39 cellular contexts compared by ENCODE assay signal in the genomic region with DNA sequence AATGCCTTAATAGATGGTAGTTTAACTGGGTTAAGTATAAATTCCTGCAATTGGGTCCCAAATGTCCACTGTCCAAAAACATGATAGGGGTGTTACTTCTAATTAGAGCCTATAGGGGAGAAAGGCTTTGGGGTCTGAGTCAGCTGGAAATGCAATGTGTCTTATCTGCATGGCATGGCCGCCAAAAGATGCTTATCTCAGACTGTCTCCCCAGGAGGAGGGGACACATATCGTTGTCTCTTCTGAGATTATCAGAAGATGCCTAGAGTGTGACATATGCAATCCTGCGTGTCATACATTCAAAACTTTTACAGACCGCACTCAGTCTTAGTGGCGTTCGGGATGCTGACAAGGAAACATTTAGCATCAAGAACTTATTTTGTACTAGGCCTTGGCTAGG.
"Had no signal": no experiment of that assay in that cellular context is flagged by ENCODE, and none has a peak within 500 bp of the region (broad histone marks: within the 10 kb centered on the region; RNA-seq: fewer than 3 reads in every experiment).

No MANE protein-coding gene starts in this region.

- H3K4me1 Mint-ChIP-seq: activated naive CD4-positive, alpha-beta T cell treated with anti-CD3 and anti-CD28 coated beads, Interleukin-2, amount 10 ng/mL, durations not matched to agents 7 days and 5 days; activated naive CD4-positive, alpha-beta T cell treated with anti-CD3 and anti-CD28 coated beads, Interleukin-2, amount 50 U/mL, for 24 hours; activated naive CD8-positive, alpha-beta T cell treated with anti-CD3 and anti-CD28 coated beads for 36 hours; activated naive CD8-positive, alpha-beta T cell treated with anti-CD3 and anti-CD28 coated beads, Interleukin-2, amount 10 ng/mL, durations not matched to agents 7 days and 5 days; activated naive CD8-positive, alpha-beta T cell treated with anti-CD3 and anti-CD28 coated beads, Interleukin-2, amount 50 U/mL, for 24 hours; activated T-helper 17 cell treated with anti-CD3 and anti-CD28 coated beads, Interleukin-2, amount 50 U/mL, for 72 hours; brain; central memory CD8-positive, alpha-beta T cell had no signal

- H3K27ac Mint-ChIP-seq: activated naive CD4-positive, alpha-beta T cell treated with anti-CD3 and anti-CD28 coated beads for 36 hours; activated naive CD4-positive, alpha-beta T cell treated with anti-CD3 and anti-CD28 coated beads, Interleukin-2, amount 10 ng/mL, durations not matched to agents 7 days and 5 days; activated naive CD4-positive, alpha-beta T cell treated with anti-CD3 and anti-CD28 coated beads, Interleukin-2, amount 50 U/mL, for 24 hours; activated naive CD4-positive, alpha-beta T cell treated with anti-CD3 and anti-CD28 coated beads, Interleukin-2, amount 50 U/mL, for 72 hours; activated naive CD8-positive, alpha-beta T cell; activated naive CD8-positive, alpha-beta T cell treated with anti-CD3 and anti-CD28 coated beads for 36 hours; activated naive CD8-positive, alpha-beta T cell treated with anti-CD3 and anti-CD28 coated beads, Interleukin-2, amount 10 ng/mL, durations not matched to agents 7 days and 5 days; activated naive CD8-positive, alpha-beta T cell treated with anti-CD3 and anti-CD28 coated beads, Interleukin-2, amount 50 U/mL, for 24 hours; activated T-cell treated with anti-CD3 and anti-CD28 coated beads, Interleukin-2, amount 50 U/mL, for 24 hours; activated T-cell treated with anti-CD3 and anti-CD28 coated beads, Interleukin-2, amount 50 U/mL, for 72 hours; activated T-helper 1 cell treated with anti-CD3 and anti-CD28 coated beads, Interleukin-12 subunit alpha, Interleukin-12 subunit beta, Interleukin-2, Interleukin-4 antibody, amounts not matched to agents 30 ng/mL and 10 ng/mL and 1 ng/mL, durations not matched to agents 14 hours and 24 hours and 36 hours; activated T-helper 17 cell treated with anti-CD3 and anti-CD28 coated beads, Interleukin-2, amount 50 U/mL, for 72 hours; activated T-helper 2 cell treated with anti-CD3 and anti-CD28 coated beads, Interferon-gamma antibody, Interleukin-2, Interleukin-4, amounts not matched to agents 10 μg/mL and 5 μg/mL and 100 μg/mL, durations not matched to agents 14 hours and 24 hours and 36 hours; brain had no signal

- H3K36me3 Mint-ChIP-seq: activated naive CD4-positive, alpha-beta T cell treated with anti-CD3 and anti-CD28 coated beads, Interleukin-2, amount 10 ng/mL, durations not matched to agents 7 days and 5 days; activated naive CD4-positive, alpha-beta T cell treated with anti-CD3 and anti-CD28 coated beads, Interleukin-2, amount 50 U/mL, for 24 hours; activated naive CD4-positive, alpha-beta T cell treated with anti-CD3 and anti-CD28 coated beads, Interleukin-2, amount 50 U/mL, for 72 hours; activated naive CD8-positive, alpha-beta T cell; activated naive CD8-positive, alpha-beta T cell treated with anti-CD3 and anti-CD28 coated beads for 36 hours; activated naive CD8-positive, alpha-beta T cell treated with anti-CD3 and anti-CD28 coated beads, Interleukin-2, amount 10 ng/mL, durations not matched to agents 7 days and 5 days; brain had no signal

- H3K9me3 Mint-ChIP-seq: activated naive CD4-positive, alpha-beta T cell treated with anti-CD3 and anti-CD28 coated beads for 36 hours; activated naive CD8-positive, alpha-beta T cell treated with anti-CD3 and anti-CD28 coated beads for 36 hours; activated T-cell treated with anti-CD3 and anti-CD28 coated beads, Interleukin-2, amount 50 U/mL, for 24 hours; activated T-helper 1 cell treated with anti-CD3 and anti-CD28 coated beads, Interleukin-12 subunit alpha, Interleukin-12 subunit beta, Interleukin-2, Interleukin-4 antibody, amounts not matched to agents 30 ng/mL and 10 ng/mL and 1 ng/mL, durations not matched to agents 14 hours and 24 hours and 36 hours; activated T-helper 17 cell treated with anti-CD3 and anti-CD28 coated beads, Interleukin-2, amount 50 U/mL, for 72 hours had no signal

- H3K4me1 ChIP-seq: adrenal gland, ascending aorta, body of pancreas, breast epithelium had no signal

- H3K4me3 Mint-ChIP-seq: activated naive CD4-positive, alpha-beta T cell treated with anti-CD3 and anti-CD28 coated beads for 36 hours; activated naive CD4-positive, alpha-beta T cell treated with anti-CD3 and anti-CD28 coated beads, Interleukin-2, amount 10 ng/mL, durations not matched to agents 7 days and 5 days; activated naive CD4-positive, alpha-beta T cell treated with anti-CD3 and anti-CD28 coated beads, Interleukin-2, amount 50 U/mL, for 24 hours; activated naive CD8-positive, alpha-beta T cell; activated naive CD8-positive, alpha-beta T cell treated with anti-CD3 and anti-CD28 coated beads for 36 hours; activated naive CD8-positive, alpha-beta T cell treated with anti-CD3 and anti-CD28 coated beads, Interleukin-2, amount 10 ng/mL, durations not matched to agents 7 days and 5 days; activated naive CD8-positive, alpha-beta T cell treated with anti-CD3 and anti-CD28 coated beads, Interleukin-2, amount 50 U/mL, for 24 hours; activated T-cell treated with anti-CD3 and anti-CD28 coated beads, Interleukin-2, amount 50 U/mL, for 24 hours; activated T-cell treated with anti-CD3 and anti-CD28 coated beads, Interleukin-2, amount 50 U/mL, for 4 hours; activated T-cell treated with anti-CD3 and anti-CD28 coated beads, Interleukin-2, amount 50 U/mL, for 72 hours; activated T-helper 1 cell treated with anti-CD3 and anti-CD28 coated beads, Interleukin-12 subunit alpha, Interleukin-12 subunit beta, Interleukin-2, Interleukin-4 antibody, amounts not matched to agents 30 ng/mL and 10 ng/mL and 1 ng/mL, durations not matched to agents 14 hours and 24 hours and 36 hours; activated T-helper 17 cell treated with anti-CD3 and anti-CD28 coated beads, Interleukin-2, amount 50 U/mL, for 72 hours; brain; central memory CD8-positive, alpha-beta T cell had no signal

- DNase-seq: activated effector memory CD4-positive, alpha-beta T cell treated with anti-CD3 and anti-CD28 coated beads, Interleukin-2, amount 50 U/mL, for 16 hours; activated effector memory CD4-positive, alpha-beta T cell treated with Interleukin-2 at 50 U/mL for 16 hours; activated gamma-delta T cell; activated gamma-delta T cell treated with Interleukin-2 at 50 U/mL for 16 hours; activated naive CD4-positive, alpha-beta T cell; activated naive CD4-positive, alpha-beta T cell treated with anti-CD3 and anti-CD28 coated beads for 36 hours; activated naive CD4-positive, alpha-beta T cell treated with anti-CD3 and anti-CD28 coated beads, Interleukin-2, amount 10 ng/mL, durations not matched to agents 7 days and 5 days; activated naive CD4-positive, alpha-beta T cell treated with anti-CD3 and anti-CD28 coated beads, Interleukin-2, amount 50 U/mL, for 16 hours; activated naive CD4-positive, alpha-beta T cell treated with Interleukin-2 at 50 U/mL for 16 hours; activated naive CD8-positive, alpha-beta T cell treated with anti-CD3 and anti-CD28 coated beads for 36 hours; activated naive CD8-positive, alpha-beta T cell treated with anti-CD3 and anti-CD28 coated beads, Interleukin-2, amount 10 ng/mL, durations not matched to agents 7 days and 5 days; activated naive CD8-positive, alpha-beta T cell treated with anti-CD3 and anti-CD28 coated beads, Interleukin-2, amount 50 U/mL, for 24 hours; activated T-cell treated with anti-CD3 and anti-CD28 coated beads for 4 hours; activated T-cell treated with anti-CD3 and anti-CD28 coated beads, Interleukin-2, amount 50 U/mL, for 1 hour; activated T-cell treated with anti-CD3 and anti-CD28 coated beads, Interleukin-2, amount 50 U/mL, for 24 hours; activated T-cell treated with anti-CD3 and anti-CD28 coated beads, Interleukin-2, amount 50 U/mL, for 4 hours; activated T-cell treated with anti-CD3 and anti-CD28 coated beads, Interleukin-2, amount 50 U/mL, for 48 hours; activated T-cell treated with anti-CD3 and anti-CD28 coated beads, Interleukin-2, amount 50 U/mL, for 72 hours; adrenal gland; amniotic stem cell; amygdala; anterior cingulate cortex; aorta; body of pancreas; brain microvascular endothelial cell; caudate nucleus; central memory CD4-positive, alpha-beta T cell; cerebellar nuclear complex had no signal

- H3K4me3 ChIP-seq: adrenal gland, ascending aorta, body of pancreas, breast epithelium, cardiac muscle cell had no signal

- H3K36me3 ChIP-seq: adrenal gland, ascending aorta, brain microvascular endothelial cell, breast epithelium, cardiac muscle cell had no signal

- H3K27me3 ChIP-seq: adrenal gland, ascending aorta, body of pancreas, brain microvascular endothelial cell, breast epithelium, cardiac muscle cell had no signal

- H3K27ac ChIP-seq: adrenal gland, ascending aorta, body of pancreas, brain microvascular endothelial cell, breast epithelium, cardiac muscle cell had no signal

- H3K9me3 ChIP-seq: adrenal gland, ascending aorta, body of pancreas, breast epithelium had no signal

- H3K27me3 Mint-ChIP-seq: activated naive CD4-positive, alpha-beta T cell treated with anti-CD3 and anti-CD28 coated beads, Interleukin-2, amount 10 ng/mL, durations not matched to agents 7 days and 5 days; activated naive CD8-positive, alpha-beta T cell; activated naive CD8-positive, alpha-beta T cell treated with anti-CD3 and anti-CD28 coated beads for 36 hours; activated naive CD8-positive, alpha-beta T cell treated with anti-CD3 and anti-CD28 coated beads, Interleukin-2, amount 10 ng/mL, durations not matched to agents 7 days and 5 days; activated naive CD8-positive, alpha-beta T cell treated with anti-CD3 and anti-CD28 coated beads, Interleukin-2, amount 50 U/mL, for 24 hours; activated T-cell treated with anti-CD3 and anti-CD28 coated beads, Interleukin-2, amount 50 U/mL, for 24 hours; activated T-helper 17 cell treated with anti-CD3 and anti-CD28 coated beads, Interleukin-2, amount 50 U/mL, for 72 hours; brain; central memory CD8-positive, alpha-beta T cell had no signal
